In the genomic region with DNA sequence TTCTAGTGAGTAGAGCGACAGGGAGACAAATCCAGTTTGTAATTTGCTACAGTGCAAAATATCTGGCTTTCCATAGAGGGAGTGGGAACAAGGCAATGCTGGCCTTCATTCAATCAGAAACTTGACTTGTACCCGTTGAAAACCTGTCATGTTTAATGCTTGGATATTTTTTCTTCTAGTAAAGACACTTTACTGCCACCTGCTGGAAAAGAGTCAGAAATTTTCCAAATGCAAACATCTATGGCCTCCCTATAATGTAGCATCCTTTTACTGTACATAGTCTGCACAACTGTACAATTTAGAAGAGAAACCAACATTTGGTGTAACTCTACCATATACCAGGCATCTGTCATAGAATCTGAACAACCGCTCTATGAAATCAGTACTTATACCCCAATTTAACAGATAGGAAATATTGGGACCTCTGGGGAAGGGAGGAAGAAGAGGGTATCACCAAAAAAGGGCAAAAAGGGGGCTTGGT, we compare ENCODE assay signal across 1 cellular context.
A peak's percentile ranks its signal among the peaks of the same experiment; 100 is the strongest.
TF ChIP-seq lines count a peak whose summit lies in the region.

No MANE protein-coding gene starts in this region.

TF ChIP-seq in K562, 482 proteins besides CTCF, POLR2A, EP300 and RAD21 (continued from another document):
- TF ChIP-seq, protein P1, sequence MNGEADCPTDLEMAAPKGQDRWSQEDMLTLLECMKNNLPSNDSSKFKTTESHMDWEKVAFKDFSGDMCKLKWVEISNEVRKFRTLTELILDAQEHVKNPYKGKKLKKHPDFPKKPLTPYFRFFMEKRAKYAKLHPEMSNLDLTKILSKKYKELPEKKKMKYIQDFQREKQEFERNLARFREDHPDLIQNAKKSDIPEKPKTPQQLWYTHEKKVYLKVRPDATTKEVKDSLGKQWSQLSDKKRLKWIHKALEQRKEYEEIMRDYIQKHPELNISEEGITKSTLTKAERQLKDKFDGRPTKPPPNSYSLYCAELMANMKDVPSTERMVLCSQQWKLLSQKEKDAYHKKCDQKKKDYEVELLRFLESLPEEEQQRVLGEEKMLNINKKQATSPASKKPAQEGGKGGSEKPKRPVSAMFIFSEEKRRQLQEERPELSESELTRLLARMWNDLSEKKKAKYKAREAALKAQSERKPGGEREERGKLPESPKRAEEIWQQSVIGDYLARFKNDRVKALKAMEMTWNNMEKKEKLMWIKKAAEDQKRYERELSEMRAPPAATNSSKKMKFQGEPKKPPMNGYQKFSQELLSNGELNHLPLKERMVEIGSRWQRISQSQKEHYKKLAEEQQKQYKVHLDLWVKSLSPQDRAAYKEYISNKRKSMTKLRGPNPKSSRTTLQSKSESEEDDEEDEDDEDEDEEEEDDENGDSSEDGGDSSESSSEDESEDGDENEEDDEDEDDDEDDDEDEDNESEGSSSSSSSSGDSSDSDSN (IDR thresholded peaks at IDR 0.05; ENCODE audit: borderline replicate concordance in 1 of 2, low read depth in 2 of 2, low read length in 2 of 2) = no peak
- TF ChIP-seq SMAD4 (CRISPR knock-in tag; conservative IDR thresholded peaks at IDR 0.05) (0 out of 2 replicates have a peak, but pooled peaks have one; percentile 14), ETV5 (CRISPR knock-in tag; IDR thresholded peaks at IDR 0.05; ENCODE audit: low read depth) (no peak), MEF2A (IDR thresholded peaks at IDR 0.05; ENCODE audit: control insufficient read depth, low read depth, low read length) (no peak)
